In the genomic region with DNA sequence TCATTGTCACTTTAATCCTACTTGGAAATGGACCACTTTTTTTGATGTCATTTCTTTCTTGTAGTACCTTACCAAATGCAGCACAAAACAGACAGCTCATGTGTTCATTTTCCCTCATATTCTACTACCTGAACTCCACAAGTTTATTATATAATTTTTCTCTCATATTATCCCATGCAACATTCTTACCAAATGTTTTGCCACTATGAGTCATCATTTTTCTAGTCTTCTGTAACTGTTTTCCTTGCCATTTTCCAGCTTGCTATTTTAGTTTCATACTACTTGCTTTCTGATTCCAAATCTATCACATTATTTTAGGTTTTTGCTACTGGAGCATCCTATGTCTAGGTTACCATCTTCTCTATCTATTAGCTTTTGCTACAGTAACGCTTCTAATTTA, we compare ENCODE assay signal across 24 cellular contexts.
DNase-seq lines count a peak whose midpoint lies in the region; ATAC-seq, FAIRE-seq and TF ChIP-seq lines count a peak whose summit lies in the region.
"Had no signal": no experiment of that assay in that cellular context is flagged by ENCODE, and none has a peak within 500 bp of the region (broad histone marks: within the 10 kb centered on the region; RNA-seq: fewer than 3 reads in every experiment).

No MANE protein-coding gene starts in this region.

- no peak for TF ChIP-seq POLR2A in H54 (IDR thresholded peaks at IDR 0.05; ENCODE audit: low read depth, low read length)

- ATAC-seq in HG02571 (IDR thresholded peaks at IDR 0.05; ENCODE audit: unreplicated experiment), result no peak
- no peak for ATAC-seq in activated naive CD8-positive, alpha-beta T cell treated with anti-CD3 and anti-CD28 coated beads, Interleukin-2, amount 50 U/mL, for 24 hours
- ATAC-seq: activated CD8-positive, alpha-beta T cell treated with anti-CD3 and anti-CD28 coated beads, Interleukin-2, amount 10 ng/mL, durations not matched to agents 7 days and 5 days had no signal

- peaks cover 33% of the 10 kb centered on the region for H3K9me3 Mint-ChIP-seq in chondrocyte (ENCODE audit: low read depth)
- H3K9me3 Mint-ChIP-seq in activated naive CD8-positive, alpha-beta T cell treated with anti-CD3 and anti-CD28 coated beads, Interleukin-2, amount 50 U/mL, for 24 hours, result peaks cover 39% of the 10 kb centered on the region

- DNase-seq in AG08395 (ENCODE audit: low spot score) (peak; percentile 14), H54 (ENCODE audit: insufficient read length, low spot score) (no peak), chondrocyte (ENCODE audit: low spot score) (no peak), hepatic stellate cell (ENCODE audit: low spot score) (peak; percentile 16), midbrain (lab: John Stamatoyannopoulos, UW) (no peak), GM10248 (ENCODE audit: extremely low spot score) (no peak)
- DNase-seq in activated naive CD8-positive, alpha-beta T cell treated with anti-CD3 and anti-CD28 coated beads, Interleukin-2, amount 50 U/mL, for 24 hours, result no peak
- DNase-seq: activated CD8-positive, alpha-beta T cell treated with anti-CD3 and anti-CD28 coated beads, Interleukin-2, amount 10 ng/mL, durations not matched to agents 7 days and 5 days; activated gamma-delta T cell; amygdala; Calu3; central memory CD4-positive, alpha-beta T cell; NCI-H1694 treated with DMSO at 0.1 percent for 48 hours; NCI-H2171 treated with DMSO at 0.1 percent for 48 hours; NCI-H524; Peyer's patch; sigmoid colon; stimulated activated CD4-positive, alpha-beta T cell treated with anti-CD3 and anti-CD28 coated beads, Interleukin-15, amount 100 ng/mL, for 24 hours; tibial artery had no signal

- no peaks in the 10 kb centered on the region for H3K27me3 Mint-ChIP-seq in chondrocyte (ENCODE audit: low read depth)
- H3K27me3 Mint-ChIP-seq in activated naive CD8-positive, alpha-beta T cell treated with anti-CD3 and anti-CD28 coated beads, Interleukin-2, amount 50 U/mL, for 24 hours, result no peaks in the 10 kb centered on the region
- H3K27me3 Mint-ChIP-seq: stimulated activated naive CD8-positive, alpha-beta T cell treated with anti-CD3 and anti-CD28 coated beads, Interleukin-15, Interleukin-2, amounts not matched to agents 100 ng/mL and 50 ng/mL, for 24 hours had no signal

- CTCF ChIA-PET in GM10248 (lab: Yijun Ruan, JAX), result interaction anchor here (0.9 to 2.0 kb wide), 2 partner anchors 10 to 117 kb away, joined by 3 to 6 read pairs; no protein-coding TSS in a partner anchor

- H3K27ac Mint-ChIP-seq in chondrocyte (ENCODE audit: unreplicated experiment), result peak overlapping the region; percentile 55
- no peak overlapping the region for H3K27ac Mint-ChIP-seq in activated naive CD8-positive, alpha-beta T cell treated with anti-CD3 and anti-CD28 coated beads, Interleukin-2, amount 50 U/mL, for 24 hours
- H3K27ac Mint-ChIP-seq: activated CD8-positive, alpha-beta T cell treated with anti-CD3 and anti-CD28 coated beads, Interleukin-2, amount 10 ng/mL, durations not matched to agents 7 days and 5 days; neural progenitor cell; stimulated activated naive CD8-positive, alpha-beta T cell treated with anti-CD3 and anti-CD28 coated beads, Interleukin-15, Interleukin-2, amounts not matched to agents 100 ng/mL and 50 ng/mL, for 24 hours had no signal

- FAIRE-seq in H54 (lab: Jason Lieb, UNC), result peak; percentile 48
- FAIRE-seq: keratinocyte had no signal

- H3K4me1 Mint-ChIP-seq in chondrocyte (ENCODE audit: low read depth), result peaks cover 13% of the 10 kb centered on the region
- no peaks in the 10 kb centered on the region for H3K4me1 Mint-ChIP-seq in activated naive CD8-positive, alpha-beta T cell treated with anti-CD3 and anti-CD28 coated beads, Interleukin-2, amount 50 U/mL, for 24 hours
- H3K4me1 Mint-ChIP-seq: CD14-positive monocyte, neural progenitor cell had no signal

- no peak for TF ChIP-seq CTCF in chondrocyte (IDR thresholded peaks at IDR 0.05)
- no peak for TF ChIP-seq CTCF in GM10248 (IDR thresholded peaks at IDR 0.05; ENCODE audit: control extremely low read depth, extremely low read depth, low read depth, missing control alignments)

- POLR2A ChIA-PET in GM10248 (lab: Yijun Ruan, JAX), result no interaction called here

- no peak overlapping the region for H3K4me3 Mint-ChIP-seq in chondrocyte (ENCODE audit: unreplicated experiment)
- H3K4me3 Mint-ChIP-seq in activated naive CD8-positive, alpha-beta T cell treated with anti-CD3 and anti-CD28 coated beads, Interleukin-2, amount 50 U/mL, for 24 hours, result no peak overlapping the region
- H3K4me3 Mint-ChIP-seq: activated CD8-positive, alpha-beta T cell treated with anti-CD3 and anti-CD28 coated beads, Interleukin-2, amount 10 ng/mL, durations not matched to agents 7 days and 5 days; CD14-positive monocyte; neural progenitor cell; stimulated activated naive CD8-positive, alpha-beta T cell treated with anti-CD3 and anti-CD28 coated beads, Interleukin-15, Interleukin-2, amounts not matched to agents 100 ng/mL and 50 ng/mL, for 24 hours had no signal

- H3K36me3 Mint-ChIP-seq in chondrocyte (ENCODE audit: low read depth), result peaks cover 11% of the 10 kb centered on the region
- peaks cover 39% of the 10 kb centered on the region for H3K36me3 Mint-ChIP-seq in activated naive CD8-positive, alpha-beta T cell treated with anti-CD3 and anti-CD28 coated beads, Interleukin-2, amount 50 U/mL, for 24 hours (ENCODE audit: low read depth)

Comparison
In these comparisons a context has a peak if more than half of its experiments do, and no peak if none do; other contexts are left out.
1. DNase-seq: peak in AG08395 (single experiment) and hepatic stellate cell (single experiment); none in H54 (single experiment), chondrocyte (single experiment), midbrain (single experiment), activated naive CD8-positive, alpha-beta T cell treated with anti-CD3 and anti-CD28 coated beads, Interleukin-2, amount 50 U/mL, for 24 hours (single experiment) and GM10248 (single experiment).